8 cellular contexts compared by ENCODE assay signal in genomic region chr10:84329094-84329611, GRCh38. TPM values are rescaled to one million over a fixed set of nuclear protein-coding genes. Genes with fewer than 3 reads are reported as not detected.
DNase-seq lines count a peak whose midpoint lies in the region; ATAC-seq and TF ChIP-seq lines count a peak whose summit lies in the region.

No MANE protein-coding gene starts in this region.

- peak overlapping the region; percentile 87 for H3K27ac ChIP-seq in CD8-positive, alpha-beta T cell (ENCODE audit: low read depth, low read length)

- peak in 5 of 7 experiments; percentile 39 to 85 (median 61) for DNase-seq in CD8-positive, alpha-beta T cell
- DNase-seq in HuH-7 (ENCODE audit: low spot score) = peak; percentile 34
- DNase-seq in WTC11 (ENCODE audit: low spot score) = no peak
- no peak for DNase-seq in chondrocyte (ENCODE audit: low spot score)
- peak in 1 of 3 donors; percentile 45 for DNase-seq in mucosa of descending colon
- DNase-seq in stimulated activated naive B cell treated with anti-CD40 and anti-IgM and Interleukin-4, amounts not matched to agents 10 μg/mL and 1 μg/mL and 100 μg/mL, for 72 hours = peak; percentile 57
- no peak for DNase-seq in iPS-NIHi11 (ENCODE audit: low spot score)

- POLR2A ChIA-PET in CD8-positive, alpha-beta T cell (lab: Charles Lee) = interaction anchor here (0.9 to 1.3 kb wide), 2 partner anchors 19 to 53 kb away, joined by 3 read pairs; no protein-coding TSS in a partner anchor
- POLR2A ChIA-PET in WTC11 (lab: Charles Lee) = interaction anchor here (0.6 kb wide), 1 partner anchor 25 kb away, joined by 3 read pairs; no protein-coding TSS in a partner anchor

- CTCF ChIA-PET in CD8-positive, alpha-beta T cell (lab: Charles Lee) = interaction anchor here (0.6 to 2.2 kb wide), 6 partner anchors 14 to 46 kb away, joined by 3 to 10 read pairs (median 4); no protein-coding TSS in a partner anchor
- CTCF ChIA-PET in WTC11 (lab: Charles Lee) = interaction anchor here (0.7 to 2.5 kb wide), 4 partner anchors 18 to 92 kb away, joined by 3 to 27 read pairs (median 3); no protein-coding TSS in a partner anchor

- H3K36me3 Mint-ChIP-seq in CD8-positive, alpha-beta T cell = peaks cover 13% of the 10 kb centered on the region
- H3K36me3 Mint-ChIP-seq in WTC11 = no peaks in the 10 kb centered on the region
- H3K36me3 Mint-ChIP-seq in chondrocyte (ENCODE audit: low read depth) = no peaks in the 10 kb centered on the region
- peaks cover 15 to 16% of the 10 kb centered on the region in 2 donors for H3K36me3 Mint-ChIP-seq in stimulated activated naive B cell treated with anti-CD40 and anti-IgM and Interleukin-4, amounts not matched to agents 10 μg/mL and 1 μg/mL and 100 μg/mL, for 72 hours

- intact Hi-C loops in CD8-positive, alpha-beta T cell (cut with DNase I, micrococcal nuclease) = loop anchor here (2.0 to 5.0 kb wide), 4 partner anchors 24 to 190 kb away; partner anchors contain the start of genes CDHR1 (in 1 of the 2) and GHITM (in 1 of the 2)
- intact Hi-C loops in mucosa of descending colon (cut with DNase I, micrococcal nuclease) = no loop called here

- peak overlapping the region; percentile 65 for H3K4me3 ChIP-seq in CD8-positive, alpha-beta T cell (ENCODE audit: low read depth, low read length)
- peak overlapping the region; percentile 98 for H3K4me3 ChIP-seq in mucosa of descending colon

- peaks cover 36% of the 10 kb centered on the region for H3K4me1 ChIP-seq in CD8-positive, alpha-beta T cell (ENCODE audit: insufficient read depth, low read length)
- H3K4me1 ChIP-seq in mucosa of descending colon (ENCODE audit: low read depth) = peaks cover 15% of the 10 kb centered on the region

- H3K9me3 Mint-ChIP-seq in CD8-positive, alpha-beta T cell = no peaks in the 10 kb centered on the region
- H3K9me3 Mint-ChIP-seq in WTC11 (no peaks in the 10 kb centered on the region), chondrocyte (ENCODE audit: low read depth) (no peaks in the 10 kb centered on the region)
- H3K9me3 Mint-ChIP-seq in stimulated activated naive B cell treated with anti-CD40 and anti-IgM and Interleukin-4, amounts not matched to agents 10 μg/mL and 1 μg/mL and 100 μg/mL, for 72 hours = no peaks in the 10 kb centered on the region

- H3K36me3 ChIP-seq in CD8-positive, alpha-beta T cell (ENCODE audit: insufficient read depth, low read length) = no peaks in the 10 kb centered on the region
- no peaks in the 10 kb centered on the region for H3K36me3 ChIP-seq in mucosa of descending colon (ENCODE audit: low read depth)

- H3K9me3 ChIP-seq in CD8-positive, alpha-beta T cell (ENCODE audit: low read length) = no peaks in the 10 kb centered on the region
- no peaks in the 10 kb centered on the region for H3K9me3 ChIP-seq in mucosa of descending colon

- peak overlapping the region; percentile 99 for H3K27ac Mint-ChIP-seq in CD8-positive, alpha-beta T cell
- H3K27ac Mint-ChIP-seq in WTC11 = peak overlapping the region; percentile 98
- peak overlapping the region; percentile 96 for H3K27ac Mint-ChIP-seq in chondrocyte (ENCODE audit: unreplicated experiment)
- H3K27ac Mint-ChIP-seq in stimulated activated naive B cell treated with anti-CD40 and anti-IgM and Interleukin-4, amounts not matched to agents 10 μg/mL and 1 μg/mL and 100 μg/mL, for 72 hours = peak overlapping the region; percentile 98

- no peaks in the 10 kb centered on the region for H3K27me3 ChIP-seq in CD8-positive, alpha-beta T cell (ENCODE audit: insufficient read depth, low read length)

- peak overlapping the region; percentile 93 for H3K4me3 Mint-ChIP-seq in CD8-positive, alpha-beta T cell
- peak overlapping the region; percentile 96 for H3K4me3 Mint-ChIP-seq in WTC11
- peak overlapping the region; percentile 89 for H3K4me3 Mint-ChIP-seq in chondrocyte (ENCODE audit: unreplicated experiment)
- H3K4me3 Mint-ChIP-seq in stimulated activated naive B cell treated with anti-CD40 and anti-IgM and Interleukin-4, amounts not matched to agents 10 μg/mL and 1 μg/mL and 100 μg/mL, for 72 hours = peak overlapping the region; percentile 92 to 95

- ATAC-seq in CD8-positive, alpha-beta T cell = peak; percentile 45
- peak; percentile 18 for ATAC-seq in GM19455 (IDR thresholded peaks at IDR 0.05; ENCODE audit: unreplicated experiment)
- ATAC-seq in WTC11 = 0 out of 2 replicates have a peak, but pooled peaks have one; percentile 4
- ATAC-seq in mucosa of descending colon = peak; percentile 19
- ATAC-seq in stimulated activated naive B cell treated with anti-CD40 and anti-IgM and Interleukin-4, amounts not matched to agents 10 μg/mL and 1 μg/mL and 100 μg/mL, for 72 hours (replicated peaks) = peak; percentile 60 to 61

- H3K4me1 Mint-ChIP-seq in CD8-positive, alpha-beta T cell (ENCODE audit: low read depth) = peaks cover 45% of the 10 kb centered on the region
- H3K4me1 Mint-ChIP-seq in WTC11 (peaks cover 43% of the 10 kb centered on the region), chondrocyte (ENCODE audit: low read depth) (peaks cover 42% of the 10 kb centered on the region)
- peaks cover 27 to 44% of the 10 kb centered on the region in 2 donors for H3K4me1 Mint-ChIP-seq in stimulated activated naive B cell treated with anti-CD40 and anti-IgM and Interleukin-4, amounts not matched to agents 10 μg/mL and 1 μg/mL and 100 μg/mL, for 72 hours

- no peak for TF ChIP-seq CTCF in CD8-positive, alpha-beta T cell (IDR thresholded peaks at IDR 0.05)
- TF ChIP-seq CTCF in WTC11 (IDR thresholded peaks at IDR 0.05) (no peak), chondrocyte (IDR thresholded peaks at IDR 0.05) (peak; percentile 3), mucosa of descending colon (IDR thresholded peaks at IDR 0.05) (no peak)

- H3K27me3 Mint-ChIP-seq in CD8-positive, alpha-beta T cell (ENCODE audit: low read depth) = no peaks in the 10 kb centered on the region
- no peaks in the 10 kb centered on the region for H3K27me3 Mint-ChIP-seq in WTC11 (ENCODE audit: low read depth)
- no peaks in the 10 kb centered on the region for H3K27me3 Mint-ChIP-seq in chondrocyte (ENCODE audit: low read depth)
- peaks cover 0 to 4% of the 10 kb centered on the region in 2 donors for H3K27me3 Mint-ChIP-seq in stimulated activated naive B cell treated with anti-CD40 and anti-IgM and Interleukin-4, amounts not matched to agents 10 μg/mL and 1 μg/mL and 100 μg/mL, for 72 hours

TF ChIP-seq in WTC11, 78 proteins besides CTCF, POLR2A, EP300 and RAD21 (continues in another document):
- TF ChIP-seq ZNF138 (CRISPR knock-in tag; conservative IDR thresholded peaks at IDR 0.05) = no peak
- no peak for TF ChIP-seq SP1 (CRISPR knock-in tag; conservative IDR thresholded peaks at IDR 0.05)
- TF ChIP-seq E2F5 (CRISPR knock-in tag; IDR thresholded peaks at IDR 0.05) = no peak
- no peak for TF ChIP-seq JUN (CRISPR knock-in tag; IDR thresholded peaks at IDR 0.05)
- no peak for TF ChIP-seq IRF1 (CRISPR knock-in tag; IDR thresholded peaks at IDR 0.05)
- TF ChIP-seq PREB (CRISPR knock-in tag; IDR thresholded peaks at IDR 0.05; ENCODE audit: borderline replicate concordance) = no peak
- no peak for TF ChIP-seq TEAD4 (CRISPR knock-in tag; IDR thresholded peaks at IDR 0.05)

RNA-seq across cellular contexts. Expression of gene CCSER2, which starts 0.8 kb away (rescaled TPM):
- total RNA-seq in CD8-positive, alpha-beta T cell = 100 to 1,000 TPM; 141 to 143 TPM
- total RNA-seq in WTC11 (2021) (21.4 to 30.6 TPM (median 22.7 TPM) in 3 replicates), chondrocyte (74.2 to 80.0 TPM (median 78.8 TPM) in 3 replicates), mucosa of descending colon (100 to 1,000 TPM in 1 of 3 donors, 10 to 100 TPM in 2; 30.2 to 118 (median 48.3) TPM)

Comparison
In these comparisons a context has a peak if more than half of its experiments do, and no peak if none do; other contexts are left out.
1. ATAC-seq: peak in every context shown above with its lines; median percentile 60 in stimulated activated naive B cell treated with anti-CD40 and anti-IgM and Interleukin-4, amounts not matched to agents 10 μg/mL and 1 μg/mL and 100 μg/mL, for 72 hours; 45 in CD8-positive, alpha-beta T cell; 19 in mucosa of descending colon; 18 in GM19455; 4 in WTC11.
2. DNase-seq: peak in CD8-positive, alpha-beta T cell (5 of 7), HuH-7 (single experiment) and stimulated activated naive B cell treated with anti-CD40 and anti-IgM and Interleukin-4, amounts not matched to agents 10 μg/mL and 1 μg/mL and 100 μg/mL, for 72 hours (single experiment); none in WTC11 (single experiment), chondrocyte (single experiment) and iPS-NIHi11 (single experiment).
3. intact Hi-C loops: an anchor here in CD8-positive, alpha-beta T cell (2.0 to 5.0 kb wide); none called in mucosa of descending colon.
4. Peak in every context shown above with its lines, with median percentiles within 50 percentile points of each other: H3K27ac Mint-ChIP-seq and H3K4me3 Mint-ChIP-seq.